25 cellular contexts compared by ENCODE assay signal in genomic region chr10:30166929-30167328, GRCh38.
DNase-seq lines count a peak whose midpoint lies in the region; ATAC-seq, FAIRE-seq and TF ChIP-seq lines count a peak whose summit lies in the region.
"Had no signal": no experiment of that assay in that cellular context is flagged by ENCODE, and none has a peak within 500 bp of the region (broad histone marks: within the 10 kb centered on the region; RNA-seq: fewer than 3 reads in every experiment).

No MANE protein-coding gene starts in this region.

- no peak overlapping the region for H3K14ac ChIP-seq in IMR-90 (replicated peaks; ENCODE audit: low read depth, low read length)

- no peak for TF ChIP-seq RAD21 in IMR-90 (IDR thresholded peaks at IDR 0.05; ENCODE audit: low read length)

- H2BK5ac ChIP-seq in IMR-90 (ENCODE audit: low read depth, low read length, poor library complexity, severe bottlenecking) = no peak overlapping the region

- no peak overlapping the region for H2AK5ac ChIP-seq in IMR-90 (ENCODE audit: low read depth, low read length)

- ATAC-seq in IMR-90 (ENCODE audit: low read depth) (no peak), HG02678 (IDR thresholded peaks at IDR 0.05; ENCODE audit: unreplicated experiment) (no peak), GM18498 (IDR thresholded peaks at IDR 0.05; ENCODE audit: unreplicated experiment) (no peak), HG02759 (IDR thresholded peaks at IDR 0.05; ENCODE audit: unreplicated experiment) (no peak)
- ATAC-seq: GM12878 had no signal

- no peak overlapping the region for H3K27ac ChIP-seq in IMR-90 (ENCODE audit: insufficient read depth, low read length)
- H3K27ac ChIP-seq: BLaER1 treated with 17β-estradiol and CSF1 and Interleukin-3, amounts not matched to agents 10 nM and 100 nM had no signal

- dilution Hi-C loops in IMR-90 (cut with HindIII; ENCODE audit: low sequenced_read_pairs, unreplicated experiment) = no loop called here

- TF ChIP-seq POLR2A in IMR-90 (IDR thresholded peaks at IDR 0.05; ENCODE audit: low read depth, low read length) = no peak

- H3K9me1 ChIP-seq in IMR-90 (ENCODE audit: insufficient read depth, low read length) = no peaks in the 10 kb centered on the region

- H3K27me3 ChIP-seq in IMR-90 (ENCODE audit: control insufficient read depth, insufficient read depth, low read length) (no peaks in the 10 kb centered on the region), bronchial epithelial cell (ENCODE audit: control insufficient read depth, insufficient read depth, low read length) (no peaks in the 10 kb centered on the region)
- H3K27me3 ChIP-seq: BE2C; BLaER1 treated with 17β-estradiol and CSF1 and Interleukin-3, amounts not matched to agents 10 nM and 100 nM had no signal

- H2BK120ac ChIP-seq in IMR-90 (ENCODE audit: low read depth, low read length) = no peak overlapping the region

- H3K36me3 ChIP-seq in IMR-90 (ENCODE audit: control insufficient read depth, insufficient read depth, low read length) (no peaks in the 10 kb centered on the region), bronchial epithelial cell (ENCODE audit: control insufficient read depth, insufficient read depth, low read length) (no peaks in the 10 kb centered on the region)
- H3K36me3 ChIP-seq: BE2C; BLaER1 treated with 17β-estradiol and CSF1 and Interleukin-3, amounts not matched to agents 10 nM and 100 nM; HAP-1 had no signal

- H2AFZ ChIP-seq in IMR-90 (replicated peaks; ENCODE audit: low read length, poor library complexity) = no peak overlapping the region

- no peak overlapping the region for H2BK15ac ChIP-seq in IMR-90 (ENCODE audit: low read depth, low read length)

- H3K56ac ChIP-seq in IMR-90 (ENCODE audit: extremely low read depth, insufficient read depth, low read length) = no peak overlapping the region

- H4K91ac ChIP-seq in IMR-90 (ENCODE audit: insufficient read depth, low read depth, low read length) = no peak overlapping the region

- H2BK20ac ChIP-seq in IMR-90 (ENCODE audit: low read depth, low read length) = no peak overlapping the region

- 100% methylated on average over 2 of the region's 5 CpGs; no CpG with 5 or more reads in 1 of the 2 experiments for WGBS in IMR-90 (ENCODE audit: extremely low coverage in 2 of 2, insufficient read length in 1 of 2), 2 experiments

- POLR2A ChIA-PET in IMR-90 (lab: Charles Lee; ENCODE audit: unreplicated experiment) = no interaction called here

- H3K4ac ChIP-seq in IMR-90 (ENCODE audit: low read depth, low read length) = no peak overlapping the region

- no peak for FAIRE-seq in bronchial epithelial cell (lab: Jason Lieb, UNC)
- FAIRE-seq: A204.1, GM12878, GM18507, H54 had no signal

- DNase-seq in EL (peak; percentile 20), IMR-90 (peak; percentile 39), bronchial epithelial cell (ENCODE audit: low read depth) (peak; percentile 8), kidney tubule cell (ENCODE audit: low spot score) (peak; percentile 57), COLO668 (lab: John Stamatoyannopoulos, UW; ENCODE audit: unreplicated experiment) (no peak)
- DNase-seq: ACHN; AML-193; BE2C; Calu3; CD4-positive, alpha-beta T cell; CD8-positive, alpha-beta memory T cell; COR-L47; DMS53; DMS79 treated with DMSO at 0.1 percent for 48 hours; GDM1; GOT3 had no signal

- no peak overlapping the region for H3K9ac ChIP-seq in IMR-90 (ENCODE audit: low read depth, low read length)
- H3K9ac ChIP-seq: BLaER1 treated with 17β-estradiol and CSF1 and Interleukin-3, amounts not matched to agents 10 nM and 100 nM had no signal

- CTCF ChIA-PET in IMR-90 (lab: Yijun Ruan, JAX) = no interaction called here

- TF ChIP-seq CTCF in IMR-90 (conservative IDR thresholded peaks at IDR 0.05; ENCODE audit: low read depth, low read length) (no peak), bronchial epithelial cell (IDR thresholded peaks at IDR 0.05; ENCODE audit: insufficient read depth, low read length, severe bottlenecking) (no peak)

- intact Hi-C loops in IMR-90 (cut with micrococcal nuclease) = no loop called here

- no peak overlapping the region for H4K8ac ChIP-seq in IMR-90 (ENCODE audit: low read depth in 2 of 2, low read length in 2 of 2)

- no peak overlapping the region for H3K18ac ChIP-seq in IMR-90 (ENCODE audit: low read depth, low read length)

- H4K20me1 ChIP-seq in IMR-90 (ENCODE audit: insufficient read depth, low read length) = no peaks in the 10 kb centered on the region
- H4K20me1 ChIP-seq: BLaER1 treated with 17β-estradiol and CSF1 and Interleukin-3, amounts not matched to agents 10 nM and 100 nM had no signal

- no peaks in the 10 kb centered on the region for H3K4me1 ChIP-seq in IMR-90 (ENCODE audit: control insufficient read depth, insufficient read depth, low read length)
- H3K4me1 ChIP-seq: BE2C; BLaER1 treated with 17β-estradiol and CSF1 and Interleukin-3, amounts not matched to agents 10 nM and 100 nM; HAP-1 had no signal

- no TSS peak for BruUV-seq in IMR-90 (replicated peaks; lab: Mats Ljungman, UMichigan)

- no peak overlapping the region for H4K5ac ChIP-seq in IMR-90 (ENCODE audit: low read depth, low read length)

- no peak overlapping the region for H3K23ac ChIP-seq in IMR-90 (ENCODE audit: low read depth, low read length)

- H3K9me3 ChIP-seq in IMR-90 (ENCODE audit: control insufficient read depth, insufficient read depth, low read length) = peaks cover 2% of the 10 kb centered on the region; the same call in 1 of the 2 replicates
- H3K9me3 ChIP-seq: BE2C, HAP-1 had no signal

- no peak overlapping the region for H3K4me2 ChIP-seq in IMR-90 (ENCODE audit: low read depth, low read length)
- H3K4me2 ChIP-seq: BLaER1 treated with 17β-estradiol and CSF1 and Interleukin-3, amounts not matched to agents 10 nM and 100 nM had no signal

- in situ Hi-C loops in IMR-90 (cut with MboI; ENCODE audit: low sequenced_read_pairs) = no loop called here

- H3K79me1 ChIP-seq in IMR-90 (ENCODE audit: low read depth in 1 of 2, low read length in 2 of 2) = no peaks in the 10 kb centered on the region

- no peak overlapping the region for H2AK9ac ChIP-seq in IMR-90 (replicated peaks; ENCODE audit: low read depth, low read length, poor library complexity)

- H3K4me3 ChIP-seq in IMR-90 (ENCODE audit: insufficient read depth, low read depth, low read length) = no peak overlapping the region
- H3K4me3 ChIP-seq in bronchial epithelial cell (ENCODE audit: low read depth, low read length) = no peak overlapping the region
- H3K4me3 ChIP-seq: BLaER1 treated with 17β-estradiol and CSF1 and Interleukin-3, amounts not matched to agents 10 nM and 100 nM; GM12878; HAP-1 had no signal

TF ChIP-seq in IMR-90, 13 proteins besides CTCF, POLR2A, EP300 and RAD21:
- TF ChIP-seq MAZ (IDR thresholded peaks at IDR 0.05; ENCODE audit: borderline replicate concordance, low read depth, low read length) (no peak), CEBPB (IDR thresholded peaks at IDR 0.05; ENCODE audit: low read depth, low read length) (no peak), RCOR1 (IDR thresholded peaks at IDR 0.05; ENCODE audit: insufficient replicate concordance, low read length) (no peak), MAFK (IDR thresholded peaks at IDR 0.05; ENCODE audit: low read depth, low read length) (no peak), CHD1 (IDR thresholded peaks at IDR 0.05; ENCODE audit: low read depth, low read length) (no peak), FOS (IDR thresholded peaks at IDR 0.05; ENCODE audit: low read depth, low read length) (no peak), RFX5 (IDR thresholded peaks at IDR 0.05; ENCODE audit: low read depth, low read length) (no peak), NFE2L2 (IDR thresholded peaks at IDR 0.05; ENCODE audit: low read depth, low read length) (no peak), SMC3 (IDR thresholded peaks at IDR 0.05; ENCODE audit: low read depth, low read length) (no peak), BHLHE40 (IDR thresholded peaks at IDR 0.05; ENCODE audit: low read depth, low read length) (no peak), ELK1 (IDR thresholded peaks at IDR 0.05; ENCODE audit: borderline replicate concordance, low read depth, low read length) (no peak), USF2 (IDR thresholded peaks at IDR 0.05; ENCODE audit: low read depth, low read length) (no peak), MXI1 (IDR thresholded peaks at IDR 0.05; ENCODE audit: borderline replicate concordance, low read depth, low read length) (no peak)
